ENCODE assay signal across 16 cellular contexts in genomic region chr9:126844085-126844484, GRCh38. TPM values are rescaled to one million over a fixed set of nuclear protein-coding genes. Genes with fewer than 3 reads are reported as not detected.
DNase-seq lines count a peak whose midpoint lies in the region; ATAC-seq and TF ChIP-seq lines count a peak whose summit lies in the region.
"Had no signal": no experiment of that assay in that cellular context is flagged by ENCODE, and none has a peak within 500 bp of the region (broad histone marks: within the 10 kb centered on the region; RNA-seq: fewer than 3 reads in every experiment).

No MANE protein-coding gene starts in this region.

- H3K27ac ChIP-seq in uterus, result no peak overlapping the region
- H3K27ac ChIP-seq: adrenal gland, hepatocyte had no signal

- no peak for TF ChIP-seq CTCF in uterus (IDR thresholded peaks at IDR 0.05)

- H3K27me3 Mint-ChIP-seq in activated CD4-positive, alpha-beta T cell treated with anti-CD3 and anti-CD28 coated beads for 36 hours, result no peaks in the 10 kb centered on the region
- H3K27me3 Mint-ChIP-seq: type B pancreatic cell had no signal

- H3K4me1 Mint-ChIP-seq in activated CD4-positive, alpha-beta T cell treated with anti-CD3 and anti-CD28 coated beads for 36 hours, result peaks cover 9% of the 10 kb centered on the region
- H3K4me1 Mint-ChIP-seq: nephron had no signal

- H3K4me3 Mint-ChIP-seq in activated CD4-positive, alpha-beta T cell treated with anti-CD3 and anti-CD28 coated beads for 36 hours, result no peak overlapping the region
- H3K4me3 Mint-ChIP-seq: nephron, type B pancreatic cell had no signal

- no peaks in the 10 kb centered on the region for H3K9me3 ChIP-seq in uterus
- H3K9me3 ChIP-seq: adrenal gland, Caco-2 had no signal

- DNase-seq in AG08396 (ENCODE audit: low spot score) (peak; percentile 49), HT1080 (ENCODE audit: low read depth) (peak; percentile 96), brain pericyte (ENCODE audit: low read depth, low spot score) (peak; percentile 80), medulla oblongata (ENCODE audit: extremely low spot score) (peak; percentile 74), Ammon's horn (ENCODE audit: low spot score) (no peak), NOMO-1 treated with DMSO at 0.1 percent for 48 hours (lab: John Stamatoyannopoulos, UW; ENCODE audit: unreplicated experiment) (no peak), uterus (no peak)
- DNase-seq in activated CD4-positive, alpha-beta T cell treated with anti-CD3 and anti-CD28 coated beads for 36 hours, result no peak
- DNase-seq: activated CD4-positive, alpha-beta T cell treated with anti-CD3 and anti-CD28 coated beads for 48 hours; Caco-2; NCI-H1417 had no signal

- CTCF ChIA-PET in activated CD4-positive, alpha-beta T cell treated with anti-CD3 and anti-CD28 coated beads for 36 hours (lab: Charles Lee), result interaction anchor here (0.6 kb wide), 2 partner anchors 204 to 1518 kb away, joined by 3 read pairs; no protein-coding TSS in a partner anchor

- H3K36me3 ChIP-seq in uterus, result no peaks in the 10 kb centered on the region
- H3K36me3 ChIP-seq: adrenal gland had no signal

- POLR2A ChIA-PET in activated CD4-positive, alpha-beta T cell treated with anti-CD3 and anti-CD28 coated beads for 36 hours (lab: Charles Lee), result interaction anchor here (0.6 kb wide), 1 partner anchor 655 kb away, joined by 3 read pairs; no protein-coding TSS in a partner anchor

- TF ChIP-seq POLR2A in uterus (IDR thresholded peaks at IDR 0.05), result no peak

- peaks cover 2% of the 10 kb centered on the region for H3K36me3 Mint-ChIP-seq in activated CD4-positive, alpha-beta T cell treated with anti-CD3 and anti-CD28 coated beads for 36 hours (ENCODE audit: low read depth)

- no peak for ATAC-seq in activated CD4-positive, alpha-beta T cell treated with anti-CD3 and anti-CD28 coated beads for 36 hours
- ATAC-seq: Panc1 had no signal

- H3K4me1 ChIP-seq in uterus, result no peaks in the 10 kb centered on the region
- H3K4me1 ChIP-seq: Caco-2 had no signal

- intact Hi-C loops in activated CD4-positive, alpha-beta T cell treated with anti-CD3 and anti-CD28 coated beads for 36 hours (cut with DNase I, micrococcal nuclease), result no loop called here
- intact Hi-C loops in uterus (cut with DNase I; ENCODE audit: low total_unique reads), result no loop called here

- H3K9me3 Mint-ChIP-seq in activated CD4-positive, alpha-beta T cell treated with anti-CD3 and anti-CD28 coated beads for 36 hours (ENCODE audit: low read depth), result no peaks in the 10 kb centered on the region
- H3K9me3 Mint-ChIP-seq: nephron, type B pancreatic cell had no signal

- H3K27me3 ChIP-seq in uterus, result no peaks in the 10 kb centered on the region
- H3K27me3 ChIP-seq: adrenal gland, hepatocyte had no signal

- H3K27ac Mint-ChIP-seq in activated CD4-positive, alpha-beta T cell treated with anti-CD3 and anti-CD28 coated beads for 36 hours, result no peak overlapping the region

- H3K4me3 ChIP-seq in uterus, result no peak overlapping the region
- H3K4me3 ChIP-seq: adrenal gland, hepatocyte had no signal

RNA-seq across cellular contexts. Expression of gene ZBTB34, which starts 16.4 kb away (rescaled TPM):
- 2.7 TPM in 2 replicates for total RNA-seq in HT1080 (2014; rRNA removed; shearing (Covaris generic))
- polyA plus RNA-seq in HT1080 (2015; cell fraction: cytosol; rRNA removed), result 3.7 and 3.9 TPM in 2 replicates
- 8.1 and 8.6 TPM in 2 replicates for polyA plus RNA-seq in HT1080 (2015; cell fraction: nucleus; rRNA removed)
- total RNA-seq in activated CD4-positive, alpha-beta T cell treated with anti-CD3 and anti-CD28 coated beads for 36 hours, result 1 to 10 TPM; 4.2 to 5.0 TPM
- total RNA-seq in uterus, result 10 to 100 TPM in 3 of 4 donors, 1 to 10 TPM in 1; 1.8 to 30.3 (median 13.5) TPM

RNA-seq across cellular contexts. Expression of gene ZBTB43, which starts 39.2 kb away (rescaled TPM):
- total RNA-seq in HT1080 (2014; rRNA removed; shearing (Covaris generic)), result 11.1 and 28.5 TPM in 2 replicates
- 7.3 and 8.5 TPM in 2 replicates for polyA plus RNA-seq in HT1080 (2015; cell fraction: cytosol; rRNA removed)
- polyA plus RNA-seq in HT1080 (2015; cell fraction: nucleus; rRNA removed), result 11.9 and 13.2 TPM in 2 replicates
- total RNA-seq in activated CD4-positive, alpha-beta T cell treated with anti-CD3 and anti-CD28 coated beads for 36 hours, result 10 to 100 TPM; 19.3 to 23.0 TPM
- total RNA-seq in uterus, result 10 to 100 TPM in 2 of 4 donors, 1 to 10 TPM in 2; 3.5 to 22.2 (median 11.0) TPM

Comparison
In these comparisons a context has a peak if more than half of its experiments do, and no peak if none do; other contexts are left out.
1. DNase-seq: peak in AG08396 (single experiment), HT1080 (single experiment), brain pericyte (single experiment) and medulla oblongata (single experiment); none in Ammon's horn (single experiment), activated CD4-positive, alpha-beta T cell treated with anti-CD3 and anti-CD28 coated beads for 36 hours (single experiment), NOMO-1 treated with DMSO at 0.1 percent for 48 hours (single experiment) and uterus (0 of 2).